Comparison of ENCODE assay signal across 2 cellular contexts in genomic region chr13:36323408-36323807, GRCh38.
TF ChIP-seq lines count a peak whose summit lies in the region.

No MANE protein-coding gene starts in this region.

TF ChIP-seq in H1, 55 proteins besides CTCF, POLR2A, EP300 and RAD21:
- TF ChIP-seq TAF7 (optimal IDR thresholded peaks at IDR 0.05; ENCODE audit: borderline replicate concordance, low read depth, low read length) (no peak), NRF1 (IDR thresholded peaks at IDR 0.05; ENCODE audit: low read depth, low read length) (no peak), HDAC2 (IDR thresholded peaks at IDR 0.05; ENCODE audit: borderline replicate concordance in 1 of 2, low read depth in 2 of 2, low read length in 2 of 2) (no peak), FOSL1 (IDR thresholded peaks at IDR 0.05; ENCODE audit: insufficient read depth, low read depth, low read length) (no peak), RFX5 (IDR thresholded peaks at IDR 0.05; ENCODE audit: borderline replicate concordance, low read depth, low read length) (no peak), JUND (IDR thresholded peaks at IDR 0.05; ENCODE audit: low read length) (no peak), SIRT6 (IDR thresholded peaks at IDR 0.05; ENCODE audit: low read length) (no peak)
TF ChIP-seq in H1: peak in this region for 0.

TF ChIP-seq in SK-N-SH treated with all-trans-retinoic acid at 6 μM for 48 hours, 23 proteins besides CTCF, POLR2A, EP300 and RAD21:
- TF ChIP-seq ISL1 (CRISPR knock-in tag; IDR thresholded peaks at IDR 0.05) (no peak), POU6F1 (CRISPR knock-in tag; IDR thresholded peaks at IDR 0.05; ENCODE audit: borderline replicate concordance, low read depth) (no peak), ESRRG (CRISPR knock-in tag; IDR thresholded peaks at IDR 0.05) (no peak), PPARA (CRISPR knock-in tag; IDR thresholded peaks at IDR 0.05; ENCODE audit: borderline replicate concordance) (no peak), ZC3H10 (CRISPR knock-in tag; IDR thresholded peaks at IDR 0.05) (no peak), ZFP30 (CRISPR knock-in tag; IDR thresholded peaks at IDR 0.05) (no peak), BACH2 (CRISPR knock-in tag; IDR thresholded peaks at IDR 0.05; ENCODE audit: borderline replicate concordance) (no peak), ARNTL (CRISPR knock-in tag; IDR thresholded peaks at IDR 0.05; ENCODE audit: borderline replicate concordance, low read depth) (no peak), ZNF565 (CRISPR knock-in tag; conservative IDR thresholded peaks at IDR 0.05; ENCODE audit: low read depth) (no peak), CSDC2 (CRISPR knock-in tag; IDR thresholded peaks at IDR 0.05) (no peak), OSR1 (CRISPR knock-in tag; IDR thresholded peaks at IDR 0.05) (no peak)
TF ChIP-seq in SK-N-SH treated with all-trans-retinoic acid at 6 μM for 48 hours: peak in this region for 0.
